ENCODE assay signal across 19 cellular contexts in the genomic region with DNA sequence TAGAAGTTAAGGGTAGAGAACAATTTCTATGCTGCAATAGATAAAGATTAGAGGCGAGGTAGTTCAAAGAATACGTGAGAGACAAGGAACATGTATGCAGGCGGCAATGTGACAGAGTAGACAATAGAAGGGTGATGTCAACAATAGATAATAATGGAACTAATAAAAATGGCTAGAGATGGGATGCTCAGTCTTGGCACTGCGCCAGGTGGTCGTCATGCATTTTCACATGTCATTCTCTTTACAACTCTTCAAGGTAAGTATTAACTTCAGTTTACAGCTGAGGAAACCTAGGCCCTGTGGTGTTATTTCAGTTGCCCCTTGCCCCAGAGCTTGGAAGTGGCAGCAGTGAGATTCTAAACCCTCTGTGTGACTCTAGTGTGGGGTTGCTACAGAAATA.
"Had no signal": no experiment of that assay in that cellular context is flagged by ENCODE, and none has a peak within 500 bp of the region (broad histone marks: within the 10 kb centered on the region; RNA-seq: fewer than 3 reads in every experiment).

No MANE protein-coding gene starts in this region.

- H3K4me1 ChIP-seq: parathyroid adenoma, prostate gland, sigmoid colon, stomach, transverse colon had no signal

- DNase-seq: effector memory CD8-positive, alpha-beta T cell; erythroblast; heart left ventricle; hippocampal formation; naive thymus-derived CD4-positive, alpha-beta T cell; nephron progenitor cell; retina; sigmoid colon; stimulated activated CD4-positive, alpha-beta T cell treated with anti-CD3 and anti-CD28 coated beads, Interleukin-2, amount 100 ng/mL, for 24 hours; stimulated activated naive CD4-positive, alpha-beta T cell; stomach; transverse colon had no signal

- H3K4me1 Mint-ChIP-seq: naive thymus-derived CD4-positive, alpha-beta T cell had no signal

- FAIRE-seq: colon, frontal cortex had no signal

- H3K4me3 Mint-ChIP-seq: dendritic cell treated with granulocyte-macrophage colony-stimulating factor and Interleukin-4, amounts not matched to agents 40 ng/mL and 50 ng/mL, for 4 days; effector memory CD8-positive, alpha-beta T cell; naive thymus-derived CD4-positive, alpha-beta T cell; nephron progenitor cell had no signal

- H3K27ac ChIP-seq: heart left ventricle, parathyroid adenoma, prostate gland, sigmoid colon, skin epidermis, stomach, thoracic aorta, transverse colon had no signal

- H3K27ac Mint-ChIP-seq: dendritic cell treated with granulocyte-macrophage colony-stimulating factor and Interleukin-4, amounts not matched to agents 40 ng/mL and 50 ng/mL, for 4 days; effector memory CD8-positive, alpha-beta T cell; naive thymus-derived CD4-positive, alpha-beta T cell had no signal

- H3K4me3 ChIP-seq: heart left ventricle, prostate gland, sigmoid colon, skin epidermis, stomach, thoracic aorta, transverse colon had no signal

- ATAC-seq: effector memory CD8-positive, alpha-beta T cell; heart left ventricle; naive thymus-derived CD4-positive, alpha-beta T cell had no signal

- H3K36me3 ChIP-seq: heart left ventricle, prostate gland, sigmoid colon, stomach, thoracic aorta, transverse colon had no signal

- H3K9me3 ChIP-seq: heart left ventricle, prostate gland, sigmoid colon, stomach, thoracic aorta had no signal

- H3K27me3 ChIP-seq: heart left ventricle, sigmoid colon, stomach, transverse colon had no signal

- H3K9ac ChIP-seq: parathyroid adenoma had no signal

- H3K27me3 Mint-ChIP-seq: dendritic cell treated with granulocyte-macrophage colony-stimulating factor and Interleukin-4, amounts not matched to agents 40 ng/mL and 50 ng/mL, for 4 days; effector memory CD8-positive, alpha-beta T cell; naive thymus-derived CD4-positive, alpha-beta T cell had no signal

- H3K79me2 ChIP-seq: parathyroid adenoma had no signal

- H3K9me3 Mint-ChIP-seq: nephron progenitor cell had no signal

- H2AFZ ChIP-seq: parathyroid adenoma had no signal

- H3K36me3 Mint-ChIP-seq: naive thymus-derived CD4-positive, alpha-beta T cell had no signal
